In genomic region chr4:77952399-77952974, GRCh38 we compare ENCODE assay signal across 17 cellular contexts.
DNase-seq lines count a peak whose midpoint lies in the region; ATAC-seq, FAIRE-seq and TF ChIP-seq lines count a peak whose summit lies in the region.
"Had no signal": no experiment of that assay in that cellular context is flagged by ENCODE, and none has a peak within 500 bp of the region (broad histone marks: within the 10 kb centered on the region; RNA-seq: fewer than 3 reads in every experiment).

No MANE protein-coding gene starts in this region.

- no peaks in the 10 kb centered on the region for H3K27me3 Mint-ChIP-seq in activated T-cell treated with anti-CD3 and anti-CD28 coated beads, Interleukin-2, amount 50 U/mL, for 72 hours (ENCODE audit: low read depth)
- no peaks in the 10 kb centered on the region for H3K27me3 Mint-ChIP-seq in stimulated activated naive CD8-positive, alpha-beta T cell treated with anti-CD3 and anti-CD28 coated beads, Interleukin-15, amount 100 ng/mL, for 72 hours

- in situ Hi-C loops in GM12878 (cut with MboI) = loop anchor here (10.0 kb wide), 1 partner anchor 902 kb away; no protein-coding TSS in a partner anchor

- H3K4me2 ChIP-seq in GM12878 (ENCODE audit: control insufficient read depth, insufficient read depth) = no peak overlapping the region
- H3K4me2 ChIP-seq: GM23338 had no signal

- H3K36me3 ChIP-seq in GM12878 (ENCODE audit: control insufficient read depth in 2 of 2, insufficient read depth in 2 of 2, low read length in 1 of 2) = no peaks in the 10 kb centered on the region; a peak in 2 of 4 replicates

- H3K9me3 ChIP-seq in GM12878 (replicated peaks; ENCODE audit: control insufficient read depth, insufficient read depth, low read length) = no peaks in the 10 kb centered on the region

- no peak for TF ChIP-seq EP300 in GM12878 (IDR thresholded peaks at IDR 0.05; ENCODE audit: borderline replicate concordance in 1 of 2, control insufficient read depth in 1 of 2, low read depth in 2 of 2, low read length in 2 of 2)

- H3K9me3 Mint-ChIP-seq in activated T-cell treated with anti-CD3 and anti-CD28 coated beads, Interleukin-2, amount 50 U/mL, for 72 hours = no peaks in the 10 kb centered on the region
- no peaks in the 10 kb centered on the region for H3K9me3 Mint-ChIP-seq in stimulated activated naive CD8-positive, alpha-beta T cell treated with anti-CD3 and anti-CD28 coated beads, Interleukin-15, amount 100 ng/mL, for 72 hours
- H3K9me3 Mint-ChIP-seq: CD14-positive monocyte, GM23338 had no signal

- peak; percentile 4 for DNase-seq in NCI-H1436 (lab: John Stamatoyannopoulos, UW)
- no peak for DNase-seq in NCI-H1436 treated with DMSO at 0.1 percent for 48 hours (lab: John Stamatoyannopoulos, UW)
- DNase-seq in activated T-cell treated with anti-CD3 and anti-CD28 coated beads, Interleukin-2, amount 50 U/mL, for 72 hours = no peak
- no peak for DNase-seq in activated T-cell treated with anti-CD3 and anti-CD28 coated beads for 4 hours
- DNase-seq in GM12878 (ENCODE audit: low read depth, low spot score) = no peak
- no peak for DNase-seq in stimulated activated naive CD8-positive, alpha-beta T cell treated with anti-CD3 and anti-CD28 coated beads, Interleukin-15, amount 100 ng/mL, for 72 hours
- no peak for DNase-seq in SIG-M5 (lab: John Stamatoyannopoulos, UW)
- DNase-seq: NCI-H1092 treated with DMSO at 0.1 percent for 48 hours, NCI-H1694, NCI-H526 had no signal

- peaks cover 4 to 15% of the 10 kb centered on the region in 2 donors for H3K36me3 Mint-ChIP-seq in activated T-cell treated with anti-CD3 and anti-CD28 coated beads, Interleukin-2, amount 50 U/mL, for 72 hours (ENCODE audit: insufficient read depth in 2 of 2)

- no peak for TF ChIP-seq POLR2A in GM12878 (IDR thresholded peaks at IDR 0.05; ENCODE audit: low read depth, low read length)

- H3K27ac Mint-ChIP-seq in activated T-cell treated with anti-CD3 and anti-CD28 coated beads, Interleukin-2, amount 50 U/mL, for 72 hours = peak overlapping the region; percentile 47
- no peak overlapping the region for H3K27ac Mint-ChIP-seq in stimulated activated naive CD8-positive, alpha-beta T cell treated with anti-CD3 and anti-CD28 coated beads, Interleukin-15, amount 100 ng/mL, for 72 hours
- H3K27ac Mint-ChIP-seq: CD14-positive monocyte, GM23338 had no signal

- SMC1A ChIA-PET in GM12878 (lab: Charles Lee; ENCODE audit: uncharacterized antibody, unreplicated experiment) = interaction anchor here (0.6 to 1.7 kb wide), 4 partner anchors 10 to 1000 kb away, joined by 3 read pairs; no protein-coding TSS in a partner anchor

- POLR2A ChIA-PET in GM12878 (lab: Charles Lee) = no interaction called here

- RAD21 ChIA-PET in GM12878 (lab: Charles Lee; ENCODE audit: unreplicated experiment) = no interaction called here

- no peaks in the 10 kb centered on the region for H4K20me1 ChIP-seq in GM12878 (ENCODE audit: control insufficient read depth, insufficient read depth)

- intact Hi-C loops in GM12878 (cut with micrococcal nuclease; ENCODE audit: unreplicated experiment) = loop anchor here (10.0 kb wide), 1 partner anchor 972 kb away; no protein-coding TSS in a partner anchor

- no TSS peak for BruUV-seq in GM12878 (replicated peaks; lab: Mats Ljungman, UMichigan)

- peak in 1 of 2 donors; percentile 51 for ATAC-seq in activated T-cell treated with anti-CD3 and anti-CD28 coated beads, Interleukin-2, amount 50 U/mL, for 72 hours (replicated peaks in 1 of 2)
- ATAC-seq in GM12878 (no peak), GM18511 (IDR thresholded peaks at IDR 0.05; ENCODE audit: unreplicated experiment) (no peak)
- peak; percentile 67 for ATAC-seq in stimulated activated naive CD8-positive, alpha-beta T cell treated with anti-CD3 and anti-CD28 coated beads, Interleukin-15, amount 100 ng/mL, for 72 hours
- ATAC-seq: GM23338, HCT116, Panc1 had no signal

- CTCF ChIA-PET in GM12878 (lab: Yijun Ruan, JAX) = no interaction called here

- no peak for FAIRE-seq in GM12878 (lab: Jason Lieb, UNC)
- FAIRE-seq: G401.6 had no signal

- TF ChIP-seq CTCF in GM12878 (IDR thresholded peaks at IDR 0.05 in 2 of 3, conservative IDR thresholded peaks at IDR 0.05 in 1 of 3; ENCODE audit: control insufficient read depth in 2 of 3, extremely low read depth in 1 of 3, insufficient read depth in 1 of 3, low read depth in 3 of 3, low read length in 3 of 3) = no peak

- no peaks in the 10 kb centered on the region for H3K27me3 ChIP-seq in GM12878 (replicated peaks in 1 of 2; ENCODE audit: control insufficient read depth in 2 of 2, insufficient read depth in 2 of 2, low read length in 1 of 2)

- H3K79me2 ChIP-seq in GM12878 (ENCODE audit: control insufficient read depth, insufficient read depth, low read length) = no peaks in the 10 kb centered on the region

- no peak overlapping the region for H3K4me3 ChIP-seq in GM12878
- H3K4me3 ChIP-seq: GM23338 had no signal

- H3K9ac ChIP-seq in GM12878 (ENCODE audit: control insufficient read depth, insufficient read depth, low read length) = no peak overlapping the region

- H3K4me1 Mint-ChIP-seq in activated T-cell treated with anti-CD3 and anti-CD28 coated beads, Interleukin-2, amount 50 U/mL, for 72 hours (ENCODE audit: low read depth) = peaks cover 30% of the 10 kb centered on the region
- H3K4me1 Mint-ChIP-seq in stimulated activated naive CD8-positive, alpha-beta T cell treated with anti-CD3 and anti-CD28 coated beads, Interleukin-15, amount 100 ng/mL, for 72 hours = peaks cover 23% of the 10 kb centered on the region
- H3K4me1 Mint-ChIP-seq: CD14-positive monocyte, GM23338 had no signal

- no peak overlapping the region for H3K4me3 Mint-ChIP-seq in activated T-cell treated with anti-CD3 and anti-CD28 coated beads, Interleukin-2, amount 50 U/mL, for 72 hours
- peak overlapping the region in 1 of 2 donors; percentile 21 for H3K4me3 Mint-ChIP-seq in stimulated activated naive CD8-positive, alpha-beta T cell treated with anti-CD3 and anti-CD28 coated beads, Interleukin-15, amount 100 ng/mL, for 72 hours
- H3K4me3 Mint-ChIP-seq: CD14-positive monocyte, GM23338 had no signal

- 80% methylated on average over 6 of the region's 6 CpGs for WGBS in GM12878 (ENCODE audit: insufficient coverage, insufficient replicate concordance, low lambda C conversion rate, missing lambda C conversion rate)

- H3K27ac ChIP-seq in GM12878 (ENCODE audit: control insufficient read depth, insufficient read depth) = no peak overlapping the region
- H3K27ac ChIP-seq: 22Rv1 had no signal

- H2AFZ ChIP-seq in GM12878 (ENCODE audit: control insufficient read depth, low read depth, low read length) = no peak overlapping the region
- H2AFZ ChIP-seq: GM23338 had no signal

- no peak for TF ChIP-seq RAD21 in GM12878 (IDR thresholded peaks at IDR 0.05; ENCODE audit: insufficient read depth, low read depth, low read length)

- H3K4me1 ChIP-seq in GM12878 (ENCODE audit: control insufficient read depth, insufficient read depth, low read length) = no peaks in the 10 kb centered on the region

TF ChIP-seq in GM12878, 131 proteins besides CTCF, POLR2A, EP300 and RAD21:
- no peak for TF ChIP-seq MYB (IDR thresholded peaks at IDR 0.05; ENCODE audit: borderline replicate concordance, low read depth, low read length)
- no peak for TF ChIP-seq ZNF384 (IDR thresholded peaks at IDR 0.05; ENCODE audit: borderline replicate concordance, low read depth, low read length)
- 0 out of 2 replicates have a peak, but pooled peaks have one; percentile 16 for TF ChIP-seq JUNB (IDR thresholded peaks at IDR 0.05)
- TF ChIP-seq BCLAF1 (IDR thresholded peaks at IDR 0.05) = no peak
